In the genomic region with DNA sequence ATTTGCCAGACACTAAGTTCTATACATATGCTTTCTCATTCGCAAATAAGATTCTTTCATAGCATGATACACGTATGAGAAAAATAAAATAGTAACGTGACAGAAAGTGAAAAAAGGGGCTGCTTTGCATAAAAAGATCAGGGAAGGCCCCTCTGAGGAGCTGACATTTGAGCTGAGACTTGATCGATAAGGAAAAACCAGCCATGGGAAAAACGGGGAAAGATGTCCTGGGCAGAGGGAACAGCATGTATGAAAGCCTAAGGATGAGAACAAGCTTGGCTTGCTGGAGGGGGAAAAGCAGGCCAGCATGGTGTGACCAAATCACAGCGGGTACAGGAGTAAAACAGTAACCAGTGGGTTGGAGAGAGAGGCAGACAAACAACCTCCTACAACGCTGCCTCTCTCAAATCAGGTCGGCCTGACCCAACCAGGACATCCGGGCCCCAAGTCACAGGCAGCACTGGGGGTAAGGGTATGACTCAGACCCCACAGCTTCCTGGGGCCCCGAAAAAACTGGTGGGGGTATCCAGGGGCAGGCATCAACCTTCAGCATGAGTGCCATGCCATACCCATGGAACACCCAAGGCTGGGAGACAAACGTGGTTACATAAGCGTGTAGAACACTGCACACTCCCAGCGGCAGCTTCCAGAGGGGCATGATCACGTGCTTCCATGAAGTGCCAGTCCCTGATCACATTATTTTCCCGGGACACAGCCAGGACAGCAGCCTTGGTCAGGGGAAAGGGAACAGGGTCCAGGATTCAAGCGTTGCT, we compare ENCODE assay signal across 1 cellular context.
TF ChIP-seq lines count a peak whose summit lies in the region.

No MANE protein-coding gene starts in this region.

TF ChIP-seq in GM12878, 131 proteins besides CTCF, POLR2A, EP300 and RAD21 (continued from another document):
- TF ChIP-seq, protein P1, sequence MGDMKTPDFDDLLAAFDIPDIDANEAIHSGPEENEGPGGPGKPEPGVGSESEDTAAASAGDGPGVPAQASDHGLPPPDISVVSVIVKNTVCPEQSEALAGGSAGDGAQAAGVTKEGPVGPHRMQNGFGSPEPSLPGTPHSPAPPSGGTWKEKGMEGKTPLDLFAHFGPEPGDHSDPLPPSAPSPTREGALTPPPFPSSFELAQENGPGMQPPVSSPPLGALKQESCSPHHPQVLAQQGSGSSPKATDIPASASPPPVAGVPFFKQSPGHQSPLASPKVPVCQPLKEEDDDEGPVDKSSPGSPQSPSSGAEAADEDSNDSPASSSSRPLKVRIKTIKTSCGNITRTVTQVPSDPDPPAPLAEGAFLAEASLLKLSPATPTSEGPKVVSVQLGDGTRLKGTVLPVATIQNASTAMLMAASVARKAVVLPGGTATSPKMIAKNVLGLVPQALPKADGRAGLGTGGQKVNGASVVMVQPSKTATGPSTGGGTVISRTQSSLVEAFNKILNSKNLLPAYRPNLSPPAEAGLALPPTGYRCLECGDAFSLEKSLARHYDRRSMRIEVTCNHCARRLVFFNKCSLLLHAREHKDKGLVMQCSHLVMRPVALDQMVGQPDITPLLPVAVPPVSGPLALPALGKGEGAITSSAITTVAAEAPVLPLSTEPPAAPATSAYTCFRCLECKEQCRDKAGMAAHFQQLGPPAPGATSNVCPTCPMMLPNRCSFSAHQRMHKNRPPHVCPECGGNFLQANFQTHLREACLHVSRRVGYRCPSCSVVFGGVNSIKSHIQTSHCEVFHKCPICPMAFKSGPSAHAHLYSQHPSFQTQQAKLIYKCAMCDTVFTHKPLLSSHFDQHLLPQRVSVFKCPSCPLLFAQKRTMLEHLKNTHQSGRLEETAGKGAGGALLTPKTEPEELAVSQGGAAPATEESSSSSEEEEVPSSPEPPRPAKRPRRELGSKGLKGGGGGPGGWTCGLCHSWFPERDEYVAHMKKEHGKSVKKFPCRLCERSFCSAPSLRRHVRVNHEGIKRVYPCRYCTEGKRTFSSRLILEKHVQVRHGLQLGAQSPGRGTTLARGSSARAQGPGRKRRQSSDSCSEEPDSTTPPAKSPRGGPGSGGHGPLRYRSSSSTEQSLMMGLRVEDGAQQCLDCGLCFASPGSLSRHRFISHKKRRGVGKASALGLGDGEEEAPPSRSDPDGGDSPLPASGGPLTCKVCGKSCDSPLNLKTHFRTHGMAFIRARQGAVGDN (IDR thresholded peaks at IDR 0.05), result peak; percentile 69
- TF ChIP-seq GABPA (IDR thresholded peaks at IDR 0.05; ENCODE audit: low read depth) (no peak), DPF2 (IDR thresholded peaks at IDR 0.05) (0 out of 2 replicates have a peak, but pooled peaks have one; percentile 76), KDM1A (IDR thresholded peaks at IDR 0.05; ENCODE audit: borderline replicate concordance) (no peak), SREBF1 (IDR thresholded peaks at IDR 0.05; ENCODE audit: low read length) (no peak), BACH1 (IDR thresholded peaks at IDR 0.05; ENCODE audit: borderline replicate concordance) (0 out of 2 replicates have a peak, but pooled peaks have one; percentile 44), IKZF2 (IDR thresholded peaks at IDR 0.05) (peak; percentile 68 to 77), TBL1XR1 (IDR thresholded peaks at IDR 0.05; ENCODE audit: low read depth, low read length) (peak; percentile 67; the same call in 1 of the 2 replicates), FOXK2 (IDR thresholded peaks at IDR 0.05) (no peak), SREBF2 (IDR thresholded peaks at IDR 0.05; ENCODE audit: low read length) (no peak), EGR1 (IDR thresholded peaks at IDR 0.05; ENCODE audit: borderline replicate concordance in 1 of 2, low read depth in 2 of 2, low read length in 2 of 2) (peak in 1 of 2 experiments; percentile 32; a peak in 1 of 3 replicates), SP1 (IDR thresholded peaks at IDR 0.05; ENCODE audit: low read depth, low read length) (peak; percentile 18), CREM (IDR thresholded peaks at IDR 0.05; ENCODE audit: low read depth) (peak; percentile 72; the same call in 1 of the 2 replicates), ESRRA (IDR thresholded peaks at IDR 0.05; ENCODE audit: low read length) (no peak), POLR2AphosphoS5 (IDR thresholded peaks at IDR 0.05; ENCODE audit: low read length) (peak; percentile 91), YBX1 (IDR thresholded peaks at IDR 0.05) (no peak), RUNX3 (IDR thresholded peaks at IDR 0.05; ENCODE audit: low read length) (no peak), TCF12 (IDR thresholded peaks at IDR 0.05; ENCODE audit: low read depth, low read length) (0 out of 2 replicates have a peak, but pooled peaks have one; percentile 40), NR2C1 (IDR thresholded peaks at IDR 0.05) (no peak), BCL11A (IDR thresholded peaks at IDR 0.05; ENCODE audit: low read depth, low read length) (0 out of 2 replicates have a peak, but pooled peaks have one; percentile 7), RFX5 (IDR thresholded peaks at IDR 0.05; ENCODE audit: low read depth, low read length) (0 out of 2 replicates have a peak, but pooled peaks have one; percentile 19)
- TF ChIP-seq, protein P2, sequence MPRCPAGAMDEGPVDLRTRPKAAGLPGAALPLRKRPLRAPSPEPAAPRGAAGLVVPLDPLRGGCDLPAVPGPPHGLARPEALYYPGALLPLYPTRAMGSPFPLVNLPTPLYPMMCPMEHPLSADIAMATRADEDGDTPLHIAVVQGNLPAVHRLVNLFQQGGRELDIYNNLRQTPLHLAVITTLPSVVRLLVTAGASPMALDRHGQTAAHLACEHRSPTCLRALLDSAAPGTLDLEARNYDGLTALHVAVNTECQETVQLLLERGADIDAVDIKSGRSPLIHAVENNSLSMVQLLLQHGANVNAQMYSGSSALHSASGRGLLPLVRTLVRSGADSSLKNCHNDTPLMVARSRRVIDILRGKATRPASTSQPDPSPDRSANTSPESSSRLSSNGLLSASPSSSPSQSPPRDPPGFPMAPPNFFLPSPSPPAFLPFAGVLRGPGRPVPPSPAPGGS (IDR thresholded peaks at IDR 0.05; ENCODE audit: borderline replicate concordance, insufficient read depth, low read depth, low read length, poor library complexity, severe bottlenecking), result peak; percentile 45
- TF ChIP-seq, protein P3, sequence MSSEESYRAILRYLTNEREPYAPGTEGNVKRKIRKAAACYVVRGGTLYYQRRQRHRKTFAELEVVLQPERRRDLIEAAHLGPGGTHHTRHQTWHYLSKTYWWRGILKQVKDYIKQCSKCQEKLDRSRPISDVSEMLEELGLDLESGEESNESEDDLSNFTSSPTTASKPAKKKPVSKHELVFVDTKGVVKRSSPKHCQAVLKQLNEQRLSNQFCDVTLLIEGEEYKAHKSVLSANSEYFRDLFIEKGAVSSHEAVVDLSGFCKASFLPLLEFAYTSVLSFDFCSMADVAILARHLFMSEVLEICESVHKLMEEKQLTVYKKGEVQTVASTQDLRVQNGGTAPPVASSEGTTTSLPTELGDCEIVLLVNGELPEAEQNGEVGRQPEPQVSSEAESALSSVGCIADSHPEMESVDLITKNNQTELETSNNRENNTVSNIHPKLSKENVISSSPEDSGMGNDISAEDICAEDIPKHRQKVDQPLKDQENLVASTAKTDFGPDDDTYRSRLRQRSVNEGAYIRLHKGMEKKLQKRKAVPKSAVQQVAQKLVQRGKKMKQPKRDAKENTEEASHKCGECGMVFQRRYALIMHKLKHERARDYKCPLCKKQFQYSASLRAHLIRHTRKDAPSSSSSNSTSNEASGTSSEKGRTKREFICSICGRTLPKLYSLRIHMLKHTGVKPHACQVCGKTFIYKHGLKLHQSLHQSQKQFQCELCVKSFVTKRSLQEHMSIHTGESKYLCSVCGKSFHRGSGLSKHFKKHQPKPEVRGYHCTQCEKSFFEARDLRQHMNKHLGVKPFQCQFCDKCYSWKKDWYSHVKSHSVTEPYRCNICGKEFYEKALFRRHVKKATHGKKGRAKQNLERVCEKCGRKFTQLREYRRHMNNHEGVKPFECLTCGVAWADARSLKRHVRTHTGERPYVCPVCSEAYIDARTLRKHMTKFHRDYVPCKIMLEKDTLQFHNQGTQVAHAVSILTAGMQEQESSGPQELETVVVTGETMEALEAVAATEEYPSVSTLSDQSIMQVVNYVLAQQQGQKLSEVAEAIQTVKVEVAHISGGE (CRISPR knock-in tag; IDR thresholded peaks at IDR 0.05), result no peak
- TF ChIP-seq, protein P4, sequence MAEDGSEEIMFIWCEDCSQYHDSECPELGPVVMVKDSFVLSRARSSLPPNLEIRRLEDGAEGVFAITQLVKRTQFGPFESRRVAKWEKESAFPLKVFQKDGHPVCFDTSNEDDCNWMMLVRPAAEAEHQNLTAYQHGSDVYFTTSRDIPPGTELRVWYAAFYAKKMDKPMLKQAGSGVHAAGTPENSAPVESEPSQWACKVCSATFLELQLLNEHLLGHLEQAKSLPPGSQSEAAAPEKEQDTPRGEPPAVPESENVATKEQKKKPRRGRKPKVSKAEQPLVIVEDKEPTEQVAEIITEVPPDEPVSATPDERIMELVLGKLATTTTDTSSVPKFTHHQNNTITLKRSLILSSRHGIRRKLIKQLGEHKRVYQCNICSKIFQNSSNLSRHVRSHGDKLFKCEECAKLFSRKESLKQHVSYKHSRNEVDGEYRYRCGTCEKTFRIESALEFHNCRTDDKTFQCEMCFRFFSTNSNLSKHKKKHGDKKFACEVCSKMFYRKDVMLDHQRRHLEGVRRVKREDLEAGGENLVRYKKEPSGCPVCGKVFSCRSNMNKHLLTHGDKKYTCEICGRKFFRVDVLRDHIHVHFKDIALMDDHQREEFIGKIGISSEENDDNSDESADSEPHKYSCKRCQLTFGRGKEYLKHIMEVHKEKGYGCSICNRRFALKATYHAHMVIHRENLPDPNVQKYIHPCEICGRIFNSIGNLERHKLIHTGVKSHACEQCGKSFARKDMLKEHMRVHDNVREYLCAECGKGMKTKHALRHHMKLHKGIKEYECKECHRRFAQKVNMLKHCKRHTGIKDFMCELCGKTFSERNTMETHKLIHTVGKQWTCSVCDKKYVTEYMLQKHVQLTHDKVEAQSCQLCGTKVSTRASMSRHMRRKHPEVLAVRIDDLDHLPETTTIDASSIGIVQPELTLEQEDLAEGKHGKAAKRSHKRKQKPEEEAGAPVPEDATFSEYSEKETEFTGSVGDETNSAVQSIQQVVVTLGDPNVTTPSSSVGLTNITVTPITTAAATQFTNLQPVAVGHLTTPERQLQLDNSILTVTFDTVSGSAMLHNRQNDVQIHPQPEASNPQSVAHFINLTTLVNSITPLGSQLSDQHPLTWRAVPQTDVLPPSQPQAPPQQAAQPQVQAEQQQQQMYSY (CRISPR knock-in tag; IDR thresholded peaks at IDR 0.05), result no peak
- TF ChIP-seq, protein P5, sequence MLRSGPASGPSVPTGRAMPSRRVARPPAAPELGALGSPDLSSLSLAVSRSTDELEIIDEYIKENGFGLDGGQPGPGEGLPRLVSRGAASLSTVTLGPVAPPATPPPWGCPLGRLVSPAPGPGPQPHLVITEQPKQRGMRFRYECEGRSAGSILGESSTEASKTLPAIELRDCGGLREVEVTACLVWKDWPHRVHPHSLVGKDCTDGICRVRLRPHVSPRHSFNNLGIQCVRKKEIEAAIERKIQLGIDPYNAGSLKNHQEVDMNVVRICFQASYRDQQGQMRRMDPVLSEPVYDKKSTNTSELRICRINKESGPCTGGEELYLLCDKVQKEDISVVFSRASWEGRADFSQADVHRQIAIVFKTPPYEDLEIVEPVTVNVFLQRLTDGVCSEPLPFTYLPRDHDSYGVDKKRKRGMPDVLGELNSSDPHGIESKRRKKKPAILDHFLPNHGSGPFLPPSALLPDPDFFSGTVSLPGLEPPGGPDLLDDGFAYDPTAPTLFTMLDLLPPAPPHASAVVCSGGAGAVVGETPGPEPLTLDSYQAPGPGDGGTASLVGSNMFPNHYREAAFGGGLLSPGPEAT (IDR thresholded peaks at IDR 0.05; ENCODE audit: low read depth), result peak; percentile 78
- TF ChIP-seq, protein P6, sequence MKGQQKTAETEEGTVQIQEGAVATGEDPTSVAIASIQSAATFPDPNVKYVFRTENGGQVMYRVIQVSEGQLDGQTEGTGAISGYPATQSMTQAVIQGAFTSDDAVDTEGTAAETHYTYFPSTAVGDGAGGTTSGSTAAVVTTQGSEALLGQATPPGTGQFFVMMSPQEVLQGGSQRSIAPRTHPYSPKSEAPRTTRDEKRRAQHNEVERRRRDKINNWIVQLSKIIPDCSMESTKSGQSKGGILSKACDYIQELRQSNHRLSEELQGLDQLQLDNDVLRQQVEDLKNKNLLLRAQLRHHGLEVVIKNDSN (IDR thresholded peaks at IDR 0.05; ENCODE audit: borderline replicate concordance, extremely low read length, insufficient read depth, low read depth, low read length), result peak; percentile 63
